Comparison of ENCODE assay signal across 8 cellular contexts in genomic region chr17:68172461-68172954, GRCh38.
DNase-seq lines count a peak whose midpoint lies in the region; ATAC-seq, FAIRE-seq and TF ChIP-seq lines count a peak whose summit lies in the region.

No MANE protein-coding gene starts in this region.

- no peak overlapping the region for H3K27ac ChIP-seq in astrocyte (ENCODE audit: low read depth, low read length)

- ATAC-seq in GM21390 (IDR thresholded peaks at IDR 0.05; ENCODE audit: unreplicated experiment) = peak; percentile 75

- DNase-seq in C1 segment of cervical spinal cord (lab: John Stamatoyannopoulos, UW) = peak in 10 of 14 donors; percentile 5 to 45 (median 30)
- DNase-seq in NCI-H1092 treated with DMSO at 0.1 percent for 48 hours (lab: John Stamatoyannopoulos, UW) = peak; percentile 44
- DNase-seq in T-helper 22 cell (ENCODE audit: low read depth) = peak; percentile 41
- DNase-seq in astrocyte (ENCODE audit: low read depth) = peak; percentile 17
- DNase-seq in iPS-NIHi11 (ENCODE audit: low spot score) = peak; percentile 57
- DNase-seq in smooth muscle cell of the brain vasculature (ENCODE audit: low read depth, low spot score) = peak; percentile 10
- DNase-seq in posterior vena cava (ENCODE audit: low spot score) = no peak

- intact Hi-C loops in posterior vena cava (cut with DNase I) = loop anchor here in 1 of 2 donors (10.0 kb wide), 1 partner anchor 292 kb away; no protein-coding TSS in a partner anchor

- TF ChIP-seq CTCF in astrocyte (IDR thresholded peaks at IDR 0.05; ENCODE audit: insufficient read depth, low read depth, low read length) = peak; percentile 97

- H3K27me3 ChIP-seq in astrocyte (ENCODE audit: insufficient read depth, low read length) = no peaks in the 10 kb centered on the region

- FAIRE-seq in astrocyte (lab: Jason Lieb, UNC) = no peak

- no peak overlapping the region for H3K27ac Mint-ChIP-seq in astrocyte (ENCODE audit: unreplicated experiment)

- no peaks in the 10 kb centered on the region for H4K20me1 ChIP-seq in astrocyte (ENCODE audit: insufficient read depth, low read length)

- peaks cover 3% of the 10 kb centered on the region for H3K9me3 Mint-ChIP-seq in astrocyte (ENCODE audit: unreplicated experiment)

- H3K4me3 Mint-ChIP-seq in astrocyte (ENCODE audit: unreplicated experiment) = no peak overlapping the region

- no peak overlapping the region for H3K4me2 ChIP-seq in astrocyte (ENCODE audit: low read length)

- no peaks in the 10 kb centered on the region for H3K79me2 ChIP-seq in astrocyte (ENCODE audit: insufficient read depth, low read length)

- peaks cover 13% of the 10 kb centered on the region for H3K27me3 Mint-ChIP-seq in astrocyte (ENCODE audit: low read depth, unreplicated experiment)

- H3K4me1 Mint-ChIP-seq in astrocyte (ENCODE audit: low read depth, unreplicated experiment) = peaks cover 9% of the 10 kb centered on the region

- no peak overlapping the region for H3K9ac ChIP-seq in astrocyte (ENCODE audit: low read length)

- H3K36me3 Mint-ChIP-seq in astrocyte (ENCODE audit: low read depth, unreplicated experiment) = peaks cover 2% of the 10 kb centered on the region

- no peaks in the 10 kb centered on the region for H3K4me1 ChIP-seq in astrocyte (ENCODE audit: insufficient read depth, low read length)

- peak overlapping the region; percentile 64 for H2AFZ ChIP-seq in astrocyte (ENCODE audit: low read depth, low read length)

- H3K4me3 ChIP-seq in astrocyte (ENCODE audit: insufficient read depth, low read depth, low read length) = no peak overlapping the region

- H3K36me3 ChIP-seq in astrocyte (ENCODE audit: insufficient read depth, low read length) = no peaks in the 10 kb centered on the region

- H3K9me3 ChIP-seq in astrocyte (ENCODE audit: insufficient read depth, low read depth, low read length) = no peaks in the 10 kb centered on the region
